In the genomic region with DNA sequence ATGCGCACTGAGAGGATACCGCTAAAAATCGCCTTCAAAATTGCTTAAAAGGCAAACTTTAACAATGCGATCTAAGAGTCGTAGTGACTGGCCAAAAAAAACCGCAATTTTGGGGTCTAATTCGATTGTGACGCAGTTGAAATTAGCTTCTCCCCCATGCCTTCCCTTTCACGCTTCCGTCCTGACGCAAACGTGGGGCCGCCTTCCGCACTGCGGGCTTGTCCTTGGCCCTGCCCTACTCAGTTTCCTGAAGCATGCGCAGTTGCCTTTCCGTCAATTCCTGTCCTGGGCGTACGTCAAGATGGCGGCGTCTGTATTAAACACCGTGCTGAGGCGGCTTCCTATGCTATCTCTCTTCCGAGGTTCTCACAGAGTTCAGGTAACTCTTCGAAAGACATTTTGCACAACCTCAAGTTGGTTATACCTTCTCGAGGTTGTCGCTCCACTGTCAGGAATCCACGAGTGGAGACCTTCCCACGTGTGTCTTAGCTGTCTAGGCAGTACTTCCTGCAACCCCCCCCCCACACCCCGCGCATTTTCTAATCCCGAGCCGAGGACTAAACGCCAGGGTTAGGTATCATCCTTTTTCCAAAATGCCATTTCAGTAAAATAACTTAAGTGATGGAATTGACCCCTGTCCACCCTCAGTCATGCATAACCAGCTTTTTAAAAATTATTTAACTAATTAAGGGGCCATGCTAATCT, we compare ENCODE assay signal across 8 cellular contexts. TPM values are rescaled to one million over a fixed set of nuclear protein-coding genes. Genes with fewer than 3 reads are reported as not detected.
DNase-seq lines count a peak whose midpoint lies in the region; TF ChIP-seq lines count a peak whose summit lies in the region.

A gene (plus strand): TSS at position 276 of the 705 bp plus-strand sequence. CDS start 26 bp downstream, at position 302.

- H3K36me3 ChIP-seq in H7 (replicated peaks; ENCODE audit: control insufficient read depth, insufficient read depth, low read length), result peaks cover 16% of the 10 kb centered on the region
- peaks cover 9% of the 10 kb centered on the region for H3K36me3 ChIP-seq in neural cell (ENCODE audit: insufficient read depth, low read length)
- H3K36me3 ChIP-seq in stomach, result peaks cover 29 to 46% (median 45%) of the 10 kb centered on the region in 4 donors

- H3K9me2 ChIP-seq in neural cell (ENCODE audit: insufficient read depth, low read length), result no peaks in the 10 kb centered on the region

- H3K4me1 ChIP-seq in stomach, result peaks cover 30 to 55% (median 34%) of the 10 kb centered on the region in 4 donors

- H2AFZ ChIP-seq in neural cell (ENCODE audit: low read depth, low read length), result peak within 1 kb of the TSS; percentile 38

- no peak for TF ChIP-seq EP300 in neural cell (conservative IDR thresholded peaks at IDR 0.05; ENCODE audit: poor library complexity, severe bottlenecking)
- TF ChIP-seq EP300 in stomach (IDR thresholded peaks at IDR 0.05), result no peak

- H3F3A ChIP-seq in neural cell (ENCODE audit: insufficient read depth, low read length, poor library complexity, severe bottlenecking), result peaks cover 8% of the 10 kb centered on the region

- 0 to 1% (median 0%) methylated on average over 31 to 34 of the region's 34 CpGs for WGBS in stomach, 5 donors

- H3K4me3 ChIP-seq in H7 (ENCODE audit: insufficient read depth, low read depth, low read length) (peak within 1 kb of the TSS; percentile 64), fibroblast of villous mesenchyme (ENCODE audit: low read depth, low read length) (peak within 1 kb of the TSS; percentile 98), neural cell (ENCODE audit: low read length) (peak within 1 kb of the TSS; percentile 83), stomach (peak within 1 kb of the TSS; percentile 66 to 94 (median 83))

- H3K27ac ChIP-seq in neural cell (ENCODE audit: low read length), result peak within 1 kb of the TSS; percentile 100
- peak within 1 kb of the TSS; percentile 92 to 96 (median 95) for H3K27ac ChIP-seq in stomach

- DNase-seq in EL, result peak; percentile 98
- DNase-seq in H7, result peak; percentile 86
- DNase-seq in M059J (ENCODE audit: low read depth), result peak; percentile 99
- DNase-seq in SHP77 treated with DMSO at 0.1 percent for 48 hours (lab: John Stamatoyannopoulos, UW), result peak; percentile 99
- peak; percentile 99 for DNase-seq in activated effector memory CD4-positive, alpha-beta T cell treated with anti-CD3 and anti-CD28 coated beads, Interleukin-2, amount 50 U/mL, for 16 hours
- peak; percentile 98 for DNase-seq in fibroblast of villous mesenchyme (ENCODE audit: low read depth)
- DNase-seq in stomach, result peak; percentile 98

- no peak for TF ChIP-seq CTCF in fibroblast of villous mesenchyme (IDR thresholded peaks at IDR 0.05; ENCODE audit: insufficient read depth, low read depth, low read length)
- no peak for TF ChIP-seq CTCF in neural cell (IDR thresholded peaks at IDR 0.05; ENCODE audit: poor library complexity, severe bottlenecking)
- TF ChIP-seq CTCF in stomach (IDR thresholded peaks at IDR 0.05), result no peak

- H3K79me2 ChIP-seq in neural cell (replicated peaks; ENCODE audit: insufficient read depth, low read length), result peaks cover 50% of the 10 kb centered on the region

- H3K9me3 ChIP-seq in neural cell (ENCODE audit: low read length) (no peaks in the 10 kb centered on the region), stomach (no peaks in the 10 kb centered on the region)

- H3K27me3 ChIP-seq in H7 (ENCODE audit: control insufficient read depth, insufficient read depth, low read length), result no peaks in the 10 kb centered on the region
- no peaks in the 10 kb centered on the region for H3K27me3 ChIP-seq in neural cell (ENCODE audit: insufficient read depth, low read depth, low read length)
- H3K27me3 ChIP-seq in stomach, result no peaks in the 10 kb centered on the region

- peak; percentile 41 for TF ChIP-seq RAD21 in neural cell (conservative IDR thresholded peaks at IDR 0.05)

- H3K4me2 ChIP-seq in neural cell (ENCODE audit: low read length), result peak within 1 kb of the TSS; percentile 81

- H4K20me1 ChIP-seq in neural cell (ENCODE audit: insufficient read depth), result no peaks in the 10 kb centered on the region

- peak in 2 of 4 donors; percentile 63 to 67 for TF ChIP-seq POLR2A in stomach (IDR thresholded peaks at IDR 0.05)

- H3K9ac ChIP-seq in neural cell (ENCODE audit: low read length), result peak within 1 kb of the TSS; percentile 99

- intact Hi-C loops in stomach (cut with DNase I; ENCODE audit: low total_unique reads), result no loop called here

TF ChIP-seq in neural cell, 6 proteins besides CTCF, POLR2A, EP300 and RAD21:
- TF ChIP-seq EZH2 (IDR thresholded peaks at IDR 0.05; ENCODE audit: borderline replicate concordance, insufficient read depth, low read length, poor library complexity, severe bottlenecking) (no peak), SMC3 (conservative IDR thresholded peaks at IDR 0.05; ENCODE audit: poor library complexity) (no peak), TAF1 (IDR thresholded peaks at IDR 0.05; ENCODE audit: low read depth) (peak; percentile 88), POLR2AphosphoS5 (IDR thresholded peaks at IDR 0.05) (peak; percentile 96), MXI1 (conservative IDR thresholded peaks at IDR 0.05; ENCODE audit: poor library complexity, severe bottlenecking) (peak; percentile 99)
- TF ChIP-seq, protein P1, sequence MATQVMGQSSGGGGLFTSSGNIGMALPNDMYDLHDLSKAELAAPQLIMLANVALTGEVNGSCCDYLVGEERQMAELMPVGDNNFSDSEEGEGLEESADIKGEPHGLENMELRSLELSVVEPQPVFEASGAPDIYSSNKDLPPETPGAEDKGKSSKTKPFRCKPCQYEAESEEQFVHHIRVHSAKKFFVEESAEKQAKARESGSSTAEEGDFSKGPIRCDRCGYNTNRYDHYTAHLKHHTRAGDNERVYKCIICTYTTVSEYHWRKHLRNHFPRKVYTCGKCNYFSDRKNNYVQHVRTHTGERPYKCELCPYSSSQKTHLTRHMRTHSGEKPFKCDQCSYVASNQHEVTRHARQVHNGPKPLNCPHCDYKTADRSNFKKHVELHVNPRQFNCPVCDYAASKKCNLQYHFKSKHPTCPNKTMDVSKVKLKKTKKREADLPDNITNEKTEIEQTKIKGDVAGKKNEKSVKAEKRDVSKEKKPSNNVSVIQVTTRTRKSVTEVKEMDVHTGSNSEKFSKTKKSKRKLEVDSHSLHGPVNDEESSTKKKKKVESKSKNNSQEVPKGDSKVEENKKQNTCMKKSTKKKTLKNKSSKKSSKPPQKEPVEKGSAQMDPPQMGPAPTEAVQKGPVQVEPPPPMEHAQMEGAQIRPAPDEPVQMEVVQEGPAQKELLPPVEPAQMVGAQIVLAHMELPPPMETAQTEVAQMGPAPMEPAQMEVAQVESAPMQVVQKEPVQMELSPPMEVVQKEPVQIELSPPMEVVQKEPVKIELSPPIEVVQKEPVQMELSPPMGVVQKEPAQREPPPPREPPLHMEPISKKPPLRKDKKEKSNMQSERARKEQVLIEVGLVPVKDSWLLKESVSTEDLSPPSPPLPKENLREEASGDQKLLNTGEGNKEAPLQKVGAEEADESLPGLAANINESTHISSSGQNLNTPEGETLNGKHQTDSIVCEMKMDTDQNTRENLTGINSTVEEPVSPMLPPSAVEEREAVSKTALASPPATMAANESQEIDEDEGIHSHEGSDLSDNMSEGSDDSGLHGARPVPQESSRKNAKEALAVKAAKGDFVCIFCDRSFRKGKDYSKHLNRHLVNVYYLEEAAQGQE (IDR thresholded peaks at IDR 0.05; ENCODE audit: borderline replicate concordance), result peak; percentile 96
TF ChIP-seq in neural cell: peak in this region for 4.

RNA-seq across cellular contexts. Expression of the gene that starts here (rescaled TPM):
- total RNA-seq in H7 (2014; rRNA removed; shearing (Covaris generic)), result 112 and 121 TPM in 2 replicates
- total RNA-seq in M059J (2014; rRNA removed; shearing (Covaris generic)), result 85.5 and 108 TPM in 2 replicates
- 79.5 and 81.2 TPM in 2 replicates for total RNA-seq in fibroblast of villous mesenchyme
- polyA plus RNA-seq in neural cell, result 77.7 and 106 TPM in 2 replicates
- 56.3 and 58.2 TPM in 2 replicates for polyA minus RNA-seq in neural cell
- total RNA-seq in stomach, result 10 to 100 TPM in 4 of 5 donors, 1 to 10 TPM in 1; 6.4 to 54.8 (median 28.5) TPM
- polyA plus RNA-seq in stomach, result 10 to 100 TPM; 51.3 to 71.2 (median 61.6) TPM

Comparison
In these comparisons a context has a peak if more than half of its experiments do, and no peak if none do; other contexts are left out.
1. Peak in every context shown above with its lines: DNase-seq, H3K4me3 ChIP-seq and H3K27ac ChIP-seq.